8 cellular contexts compared by ENCODE assay signal in the genomic region with DNA sequence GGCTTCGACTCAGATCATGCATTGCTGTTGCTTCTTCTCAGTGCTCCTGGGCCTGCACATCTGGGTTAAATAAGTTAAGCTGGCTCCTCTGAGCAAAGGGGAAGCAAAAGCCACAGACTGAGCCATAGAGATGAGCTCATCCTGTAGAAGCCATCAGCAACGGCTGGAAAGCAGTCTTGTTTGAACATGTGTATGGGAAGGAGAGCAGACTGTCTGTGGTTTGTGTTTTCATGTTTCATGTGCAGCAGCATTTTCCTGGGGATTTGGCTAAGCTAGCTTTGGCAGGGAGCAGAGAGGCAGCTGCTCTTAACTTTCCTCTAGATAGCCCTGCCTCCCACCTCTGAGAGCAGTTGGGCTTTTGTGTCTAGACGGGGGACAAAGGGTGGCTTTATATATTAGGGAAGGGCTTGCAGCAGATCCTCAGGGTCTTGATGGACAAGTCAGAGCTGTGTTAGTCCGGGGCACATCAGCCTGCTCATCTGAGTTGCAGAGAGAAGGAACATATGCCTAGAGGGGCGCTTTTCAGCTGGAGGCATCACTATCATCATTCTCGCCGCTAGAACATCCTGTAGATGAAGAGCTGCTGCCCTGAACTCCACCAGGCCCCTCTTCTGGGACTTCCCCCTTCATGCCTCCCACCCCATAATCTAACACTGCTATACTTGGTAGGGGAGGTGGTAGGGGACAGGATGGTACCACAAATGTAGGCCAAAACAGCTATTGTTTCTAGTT. TPM values are rescaled to one million over a fixed set of nuclear protein-coding genes. Genes with fewer than 3 reads are reported as not detected.
A peak's percentile ranks its signal among the peaks of the same experiment; 100 is the strongest.
DNase-seq lines count a peak whose midpoint lies in the region; ATAC-seq, FAIRE-seq and TF ChIP-seq lines count a peak whose summit lies in the region.

No MANE protein-coding gene starts in this region.

- no TSS peak for BruUV-seq in endothelial cell of umbilical vein (replicated peaks; lab: Mats Ljungman, UMichigan)

- H3K9me3 ChIP-seq in BLaER1 treated with 17β-estradiol and CSF1 and Interleukin-3, amounts not matched to agents 10 nM and 100 nM (replicated peaks in 1 of 11) = peaks cover 0 to 8% (median 0%) of the 10 kb centered on the region in 11 experiments; a peak in 2 of 22 replicates
- no peaks in the 10 kb centered on the region for H3K9me3 ChIP-seq in endothelial cell of umbilical vein (replicated peaks; ENCODE audit: control insufficient read depth, insufficient read depth, low read length)
- no peaks in the 10 kb centered on the region for H3K9me3 ChIP-seq in neural progenitor cell (ENCODE audit: low read depth)

- peak overlapping the region; percentile 79 to 97 (median 86) for H3K4me2 ChIP-seq in BLaER1 treated with 17β-estradiol and CSF1 and Interleukin-3, amounts not matched to agents 10 nM and 100 nM
- H3K4me2 ChIP-seq in endothelial cell of umbilical vein (ENCODE audit: insufficient read depth, low read length) (no peak overlapping the region), neural progenitor cell (no peak overlapping the region)

- TF ChIP-seq CTCF in endothelial cell of umbilical vein (IDR thresholded peaks at IDR 0.05; ENCODE audit: extremely low read depth in 1 of 2, insufficient read depth in 1 of 2, low read depth in 1 of 2, low read length in 2 of 2) = no peak
- TF ChIP-seq CTCF in neural progenitor cell (IDR thresholded peaks at IDR 0.05) = no peak

- H3K27me3 ChIP-seq in BLaER1 treated with 17β-estradiol and CSF1 and Interleukin-3, amounts not matched to agents 10 nM and 100 nM = no peaks in the 10 kb centered on the region
- H3K27me3 ChIP-seq in endothelial cell of umbilical vein (ENCODE audit: control insufficient read depth in 2 of 2, insufficient read depth in 2 of 2, low read length in 2 of 2) (no peaks in the 10 kb centered on the region), neural progenitor cell (no peaks in the 10 kb centered on the region)

- peaks cover 2% of the 10 kb centered on the region for H3K27me3 Mint-ChIP-seq in neural progenitor cell (ENCODE audit: insufficient read depth, low read depth)

- CTCF ChIA-PET in endothelial cell of umbilical vein (lab: Charles Lee) = interaction anchor here (1.0 to 2.7 kb wide), 8 partner anchors 9 to 162 kb away, joined by 3 to 18 read pairs (median 4); no protein-coding TSS in a partner anchor

- dilution Hi-C loops in endothelial cell of umbilical vein (cut with MboI; ENCODE audit: extremely low pct_ligation_motif_present, low sequenced_read_pairs) = no loop called here

- peaks cover 5% of the 10 kb centered on the region for H3K4me1 Mint-ChIP-seq in neural progenitor cell

- H3K9me1 ChIP-seq in endothelial cell of umbilical vein (replicated peaks; ENCODE audit: control insufficient read depth, extremely low read depth, insufficient read depth, low read length) = no peaks in the 10 kb centered on the region

- H3K4me3 ChIP-seq in BLaER1 treated with 17β-estradiol and CSF1 and Interleukin-3, amounts not matched to agents 10 nM and 100 nM = peak overlapping the region in 6 of 10 experiments; percentile 7 to 39 (median 24); a peak in 8 of 20 replicates
- no peak overlapping the region for H3K4me3 ChIP-seq in endothelial cell of umbilical vein (replicated peaks in 1 of 3; ENCODE audit: insufficient read depth in 1 of 3, low read depth in 1 of 3, low read length in 3 of 3)
- no peak overlapping the region for H3K4me3 ChIP-seq in neural progenitor cell

- intact Hi-C loops in endothelial cell of umbilical vein (cut with micrococcal nuclease) = no loop called here

- H3K36me3 Mint-ChIP-seq in neural progenitor cell = peaks cover 9% of the 10 kb centered on the region

- DNase-seq in SKM-1 (lab: John Stamatoyannopoulos, UW; ENCODE audit: unreplicated experiment) (peak; percentile 87), endothelial cell of umbilical vein (ENCODE audit: low read depth, low spot score) (no peak), neural progenitor cell (ENCODE audit: low spot score) (no peak), SK-N-DZ (ENCODE audit: low spot score) (no peak)

- H4K20me1 ChIP-seq in BLaER1 treated with 17β-estradiol and CSF1 and Interleukin-3, amounts not matched to agents 10 nM and 100 nM = peaks cover 8 to 28% (median 15%) of the 10 kb centered on the region in 11 experiments; a peak in 19 of 22 replicates
- H4K20me1 ChIP-seq in endothelial cell of umbilical vein (replicated peaks; ENCODE audit: control insufficient read depth, extremely low read depth, insufficient read depth, low read length) = no peaks in the 10 kb centered on the region
- H4K20me1 ChIP-seq in neural progenitor cell (ENCODE audit: low read depth) = no peaks in the 10 kb centered on the region

- H3K79me2 ChIP-seq in endothelial cell of umbilical vein (ENCODE audit: control insufficient read depth, insufficient read depth, low read length) (no peaks in the 10 kb centered on the region), neural progenitor cell (ENCODE audit: low read depth) (no peaks in the 10 kb centered on the region)

- peaks cover 32 to 50% (median 42%) of the 10 kb centered on the region in 10 experiments for H3K4me1 ChIP-seq in BLaER1 treated with 17β-estradiol and CSF1 and Interleukin-3, amounts not matched to agents 10 nM and 100 nM
- no peaks in the 10 kb centered on the region for H3K4me1 ChIP-seq in endothelial cell of umbilical vein (ENCODE audit: control insufficient read depth, extremely low read depth, insufficient read depth, low read length)
- no peaks in the 10 kb centered on the region for H3K4me1 ChIP-seq in neural progenitor cell

- no peak overlapping the region for H2AFZ ChIP-seq in endothelial cell of umbilical vein (ENCODE audit: low read depth, low read length)
- H2AFZ ChIP-seq in neural progenitor cell (replicated peaks) = no peak overlapping the region

- peak; percentile 86 for ATAC-seq in GM19023 (IDR thresholded peaks at IDR 0.05; ENCODE audit: unreplicated experiment)
- ATAC-seq in HG03159 (IDR thresholded peaks at IDR 0.05; ENCODE audit: unreplicated experiment) = peak; percentile 76
- ATAC-seq in GM18520 (IDR thresholded peaks at IDR 0.05; ENCODE audit: unreplicated experiment) = no peak

- peaks cover 4% of the 10 kb centered on the region for H3K9me3 Mint-ChIP-seq in neural progenitor cell

- H3K9ac ChIP-seq in BLaER1 treated with 17β-estradiol and CSF1 and Interleukin-3, amounts not matched to agents 10 nM and 100 nM = peak overlapping the region in 10 of 11 experiments; percentile 25 to 73 (median 61); a peak in 17 of 22 replicates
- no peak overlapping the region for H3K9ac ChIP-seq in endothelial cell of umbilical vein (replicated peaks; ENCODE audit: extremely low read depth, insufficient read depth, low read length)
- no peak overlapping the region for H3K9ac ChIP-seq in neural progenitor cell

- no peaks in the 10 kb centered on the region for H3F3A ChIP-seq in neural progenitor cell (ENCODE audit: low read depth)

- no peak overlapping the region for H3K4me3 Mint-ChIP-seq in neural progenitor cell

- peak overlapping the region in 9 of 11 experiments; percentile 50 to 78 (median 70); a peak in 18 of 22 replicates for H3K27ac ChIP-seq in BLaER1 treated with 17β-estradiol and CSF1 and Interleukin-3, amounts not matched to agents 10 nM and 100 nM
- H3K27ac ChIP-seq in endothelial cell of umbilical vein (ENCODE audit: insufficient read depth, low read depth, low read length) (no peak overlapping the region), neural progenitor cell (no peak overlapping the region)

- POLR2A ChIA-PET in endothelial cell of umbilical vein (lab: Charles Lee) = no interaction called here

- H3K36me3 ChIP-seq in BLaER1 treated with 17β-estradiol and CSF1 and Interleukin-3, amounts not matched to agents 10 nM and 100 nM = peaks cover 6 to 35% (median 24%) of the 10 kb centered on the region in 11 experiments; a peak in 20 of 22 replicates
- no peaks in the 10 kb centered on the region for H3K36me3 ChIP-seq in endothelial cell of umbilical vein (ENCODE audit: control insufficient read depth in 2 of 2, extremely low read depth in 1 of 2, insufficient read depth in 2 of 2, low read length in 2 of 2)
- no peaks in the 10 kb centered on the region for H3K36me3 ChIP-seq in neural progenitor cell

- no peak for TF ChIP-seq POLR2A in endothelial cell of umbilical vein (IDR thresholded peaks at IDR 0.05; ENCODE audit: low read depth, low read length)

- H3K27ac Mint-ChIP-seq in neural progenitor cell = peak overlapping the region; percentile 49

- peak; percentile 40 for FAIRE-seq in endothelial cell of umbilical vein (lab: Jason Lieb, UNC)

RNA-seq across cellular contexts. Expression of a gene that starts 14.9 kb away (rescaled TPM):
- total RNA-seq in endothelial cell of umbilical vein (19.6 and 21.8 TPM in 2 replicates), neural progenitor cell (ENCODE audit: low replicate concordance) (18.6 and 20.7 TPM in 2 replicates)
- polyA plus RNA-seq in endothelial cell of umbilical vein = 34.2 and 36.0 TPM in 2 replicates
- 30.7 and 37.0 TPM in 2 replicates for polyA plus RNA-seq in endothelial cell of umbilical vein (2011; cell fraction: cytosol; rRNA removed)
- polyA plus RNA-seq in endothelial cell of umbilical vein (2011; cell fraction: nucleus; rRNA removed) = 13.5 and 15.9 TPM in 2 replicates
- polyA plus RNA-seq in endothelial cell of umbilical vein (2012) = 20.9 and 24.0 TPM in 2 replicates
- 14.7 and 15.8 TPM in 2 replicates for polyA minus RNA-seq in endothelial cell of umbilical vein
- polyA minus RNA-seq in endothelial cell of umbilical vein (2011; cell fraction: cytosol; rRNA and poly(A)+ RNA removed) = 28.3 TPM
- 4.0 and 4.2 TPM in 2 replicates for polyA minus RNA-seq in endothelial cell of umbilical vein (2011; cell fraction: nucleus; rRNA and poly(A)+ RNA removed)
- 13.7 and 17.4 TPM in 2 replicates for polyA plus RNA-seq in SK-N-DZ (2014; cell fraction: cytosol; rRNA removed)
- polyA plus RNA-seq in SK-N-DZ (2014; cell fraction: nucleus; rRNA removed) = 6.0 and 10.6 TPM in 2 replicates

RNA-seq across cellular contexts. Expression of a gene that starts 35.9 kb away (rescaled TPM):
- total RNA-seq in endothelial cell of umbilical vein (8.7 and 11.0 TPM in 2 replicates), neural progenitor cell (ENCODE audit: low replicate concordance) (4.6 and 5.3 TPM in 2 replicates)
- 9.3 and 9.6 TPM in 2 replicates for polyA plus RNA-seq in endothelial cell of umbilical vein
- polyA plus RNA-seq in endothelial cell of umbilical vein (2011; cell fraction: cytosol; rRNA removed) = 6.6 and 7.1 TPM in 2 replicates
- polyA plus RNA-seq in endothelial cell of umbilical vein (2011; cell fraction: nucleus; rRNA removed) = 7.1 TPM in 2 replicates
- polyA plus RNA-seq in endothelial cell of umbilical vein (2012) = 4.5 and 5.3 TPM in 2 replicates
- 7.7 and 10.6 TPM in 2 replicates for polyA minus RNA-seq in endothelial cell of umbilical vein
- polyA minus RNA-seq in endothelial cell of umbilical vein (2011; cell fraction: cytosol; rRNA and poly(A)+ RNA removed) = 5.8 TPM
- 4.5 and 4.6 TPM in 2 replicates for polyA minus RNA-seq in endothelial cell of umbilical vein (2011; cell fraction: nucleus; rRNA and poly(A)+ RNA removed)
- 1.4 and 2.6 TPM in 2 replicates for polyA plus RNA-seq in SK-N-DZ (2014; cell fraction: cytosol; rRNA removed)
- 0.85 and 3.2 TPM in 2 replicates for polyA plus RNA-seq in SK-N-DZ (2014; cell fraction: nucleus; rRNA removed)

RNA-seq across cellular contexts. Expression of a gene that starts 36.7 kb away (rescaled TPM):
- total RNA-seq in endothelial cell of umbilical vein (17.7 and 21.1 TPM in 2 replicates), neural progenitor cell (ENCODE audit: low replicate concordance) (13.0 and 17.9 TPM in 2 replicates)
- 19.4 and 20.8 TPM in 2 replicates for polyA plus RNA-seq in endothelial cell of umbilical vein
- polyA plus RNA-seq in endothelial cell of umbilical vein (2011; cell fraction: cytosol; rRNA removed) = 22.6 and 25.1 TPM in 2 replicates
- 18.4 and 19.5 TPM in 2 replicates for polyA plus RNA-seq in endothelial cell of umbilical vein (2011; cell fraction: nucleus; rRNA removed)
- polyA plus RNA-seq in endothelial cell of umbilical vein (2012) = 14.4 and 15.3 TPM in 2 replicates
- 15.2 and 21.4 TPM in 2 replicates for polyA minus RNA-seq in endothelial cell of umbilical vein
- 28.7 TPM for polyA minus RNA-seq in endothelial cell of umbilical vein (2011; cell fraction: cytosol; rRNA and poly(A)+ RNA removed)
- polyA minus RNA-seq in endothelial cell of umbilical vein (2011; cell fraction: nucleus; rRNA and poly(A)+ RNA removed) = 8.4 and 8.9 TPM in 2 replicates
- 10.9 and 11.7 TPM in 2 replicates for polyA plus RNA-seq in SK-N-DZ (2014; cell fraction: cytosol; rRNA removed)
- 12.8 and 13.0 TPM in 2 replicates for polyA plus RNA-seq in SK-N-DZ (2014; cell fraction: nucleus; rRNA removed)

RNA-seq across cellular contexts. Expression of a gene that starts 49.9 kb away (rescaled TPM):
- total RNA-seq in endothelial cell of umbilical vein (31.0 and 33.5 TPM in 2 replicates), neural progenitor cell (ENCODE audit: low replicate concordance) (25.8 and 50.5 TPM in 2 replicates)
- polyA plus RNA-seq in endothelial cell of umbilical vein = 32.4 and 33.4 TPM in 2 replicates
- 20.6 and 20.8 TPM in 2 replicates for polyA plus RNA-seq in endothelial cell of umbilical vein (2011; cell fraction: cytosol; rRNA removed)
- 49.7 and 51.3 TPM in 2 replicates for polyA plus RNA-seq in endothelial cell of umbilical vein (2011; cell fraction: nucleus; rRNA removed)
- polyA plus RNA-seq in endothelial cell of umbilical vein (2012) = 17.4 and 18.1 TPM in 2 replicates
- 21.5 and 29.3 TPM in 2 replicates for polyA minus RNA-seq in endothelial cell of umbilical vein
- polyA minus RNA-seq in endothelial cell of umbilical vein (2011; cell fraction: cytosol; rRNA and poly(A)+ RNA removed) = 16.2 TPM
- polyA minus RNA-seq in endothelial cell of umbilical vein (2011; cell fraction: nucleus; rRNA and poly(A)+ RNA removed) = 18.3 and 19.4 TPM in 2 replicates
- 44.6 and 48.7 TPM in 2 replicates for polyA plus RNA-seq in SK-N-DZ (2014; cell fraction: cytosol; rRNA removed)
- polyA plus RNA-seq in SK-N-DZ (2014; cell fraction: nucleus; rRNA removed) = 65.7 and 79.5 TPM in 2 replicates

RNA-seq across cellular contexts. Expression of a gene that starts 50.1 kb away (rescaled TPM):
- total RNA-seq in endothelial cell of umbilical vein (104 and 106 TPM in 2 replicates), neural progenitor cell (ENCODE audit: low replicate concordance) (40.0 and 58.1 TPM in 2 replicates)
- polyA plus RNA-seq in endothelial cell of umbilical vein = 116 TPM in 2 replicates
- polyA plus RNA-seq in endothelial cell of umbilical vein (2011; cell fraction: cytosol; rRNA removed) = 88.1 and 97.4 TPM in 2 replicates
- 213 and 215 TPM in 2 replicates for polyA plus RNA-seq in endothelial cell of umbilical vein (2011; cell fraction: nucleus; rRNA removed)
- 103 and 108 TPM in 2 replicates for polyA plus RNA-seq in endothelial cell of umbilical vein (2012)
- polyA minus RNA-seq in endothelial cell of umbilical vein = 136 and 158 TPM in 2 replicates
- polyA minus RNA-seq in endothelial cell of umbilical vein (2011; cell fraction: cytosol; rRNA and poly(A)+ RNA removed) = 36.8 TPM
- polyA minus RNA-seq in endothelial cell of umbilical vein (2011; cell fraction: nucleus; rRNA and poly(A)+ RNA removed) = 84.8 and 95.7 TPM in 2 replicates
- polyA plus RNA-seq in SK-N-DZ (2014; cell fraction: cytosol; rRNA removed) = 28.1 and 30.0 TPM in 2 replicates
- polyA plus RNA-seq in SK-N-DZ (2014; cell fraction: nucleus; rRNA removed) = 50.4 and 54.0 TPM in 2 replicates

Comparison
In these comparisons a context has a peak if more than half of its experiments do, and no peak if none do; other contexts are left out.
1. H3K27ac ChIP-seq: peak in BLaER1 treated with 17β-estradiol and CSF1 and Interleukin-3, amounts not matched to agents 10 nM and 100 nM (9 of 11); none in endothelial cell of umbilical vein (single experiment) and neural progenitor cell (single experiment).
2. H3K4me2 ChIP-seq: peak in BLaER1 treated with 17β-estradiol and CSF1 and Interleukin-3, amounts not matched to agents 10 nM and 100 nM (11 of 11); none in endothelial cell of umbilical vein (single experiment) and neural progenitor cell (single experiment).
3. H3K4me3 ChIP-seq: peak in BLaER1 treated with 17β-estradiol and CSF1 and Interleukin-3, amounts not matched to agents 10 nM and 100 nM (6 of 10); none in endothelial cell of umbilical vein (0 of 3) and neural progenitor cell (single experiment).
4. H3K9ac ChIP-seq: peak in BLaER1 treated with 17β-estradiol and CSF1 and Interleukin-3, amounts not matched to agents 10 nM and 100 nM (10 of 11); none in endothelial cell of umbilical vein (single experiment) and neural progenitor cell (single experiment).